In genomic region chr2:58925676-58926081, GRCh38 we compare ENCODE assay signal across 20 cellular contexts.
DNase-seq lines count a peak whose midpoint lies in the region; ATAC-seq lines count a peak whose summit lies in the region.
"Had no signal": no experiment of that assay in that cellular context is flagged by ENCODE, and none has a peak within 500 bp of the region (broad histone marks: within the 10 kb centered on the region; RNA-seq: fewer than 3 reads in every experiment).

No MANE protein-coding gene starts in this region.

- no peaks in the 10 kb centered on the region for H3K9me3 ChIP-seq in MG63
- H3K9me3 ChIP-seq: Peyer's patch, sigmoid colon, thoracic aorta had no signal

- no peak for ATAC-seq in HG03159 (IDR thresholded peaks at IDR 0.05; ENCODE audit: unreplicated experiment)

- no peaks in the 10 kb centered on the region for H3K27me3 ChIP-seq in MG63
- H3K27me3 ChIP-seq: Peyer's patch, sigmoid colon had no signal

- DNase-seq in C1 segment of cervical spinal cord (lab: John Stamatoyannopoulos, UW) (peak in 8 of 14 donors; percentile 3 to 57 (median 20)), MG63 (peak; percentile 69), fibroblast of peridontal ligament (ENCODE audit: extremely low read depth) (peak; percentile 90), posterior cingulate gyrus (peak in 9 of 10 donors; percentile 22 to 91 (median 58)), AML-193 (lab: John Stamatoyannopoulos, UW) (no peak), NOMO-1 (lab: John Stamatoyannopoulos, UW; ENCODE audit: unreplicated experiment in 2 of 2) (no peak), NCI-H345 (lab: John Stamatoyannopoulos, UW) (no peak)
- DNase-seq: activated CD4-positive, alpha-beta memory T cell treated with anti-CD3 and anti-CD28 coated beads for 36 hours; activated naive CD8-positive, alpha-beta T cell treated with anti-CD3 and anti-CD28 coated beads for 36 hours; activated T-cell treated with anti-CD3 and anti-CD28 coated beads, Interleukin-2, amount 50 U/mL, for 48 hours; glutamatergic neuron; NCI-H1048; NCI-H2107; NCI-H774; Peyer's patch; sigmoid colon; stimulated activated CD4-positive, alpha-beta T cell treated with anti-CD3 and anti-CD28 coated beads, Interleukin-4, amount 100 ng/mL, for 24 hours; stimulated activated CD8-positive, alpha-beta memory T cell treated with anti-CD3 and anti-CD28 coated beads, Interleukin-4, amount 100 ng/mL, for 48 hours had no signal

- no peak overlapping the region for H3K4me3 ChIP-seq in MG63
- H3K4me3 ChIP-seq: Peyer's patch, sigmoid colon, thoracic aorta had no signal

- no peaks in the 10 kb centered on the region for H3K36me3 ChIP-seq in MG63
- H3K36me3 ChIP-seq: Peyer's patch, sigmoid colon, thoracic aorta had no signal

- intact Hi-C loops in posterior cingulate gyrus (cut with DNase I) = no loop called here

Comparison
In these comparisons a context has a peak if more than half of its experiments do, and no peak if none do; other contexts are left out.
1. DNase-seq: peak in C1 segment of cervical spinal cord (8 of 14), MG63 (single experiment), fibroblast of peridontal ligament (single experiment) and posterior cingulate gyrus (9 of 10); none in AML-193 (0 of 2), NOMO-1 (0 of 2) and NCI-H345 (single experiment).